9 cellular contexts compared by ENCODE assay signal in genomic region chr12:130872179-130873096, GRCh38. TPM values are rescaled to one million over a fixed set of nuclear protein-coding genes. Genes with fewer than 3 reads are reported as not detected.
DNase-seq lines count a peak whose midpoint lies in the region; ATAC-seq, FAIRE-seq and TF ChIP-seq lines count a peak whose summit lies in the region.
"Had no signal": no experiment of that assay in that cellular context is flagged by ENCODE, and none has a peak within 500 bp of the region (broad histone marks: within the 10 kb centered on the region; RNA-seq: fewer than 3 reads in every experiment).

No MANE protein-coding gene starts in this region.

- FAIRE-seq in HepG2 (lab: Jason Lieb, UNC) = peak; percentile 23
- FAIRE-seq: TTC549 had no signal

- H3K79me2 ChIP-seq in HepG2 (ENCODE audit: insufficient read depth, low read length) = peaks cover 22% of the 10 kb centered on the region

- 0% methylated on average over 17 of the region's 79 CpGs for WGBS in HepG2 (ENCODE audit: low lambda C conversion rate)

- TF ChIP-seq POLR2A in HepG2 (IDR thresholded peaks at IDR 0.05; ENCODE audit: insufficient read depth in 1 of 2, low read depth in 2 of 2, low read length in 2 of 2) = no peak

- H3K9me3 Mint-ChIP-seq in CD4-positive, CD25-positive, alpha-beta regulatory T cell = peaks cover 0 to 1% (median 0%) of the 10 kb centered on the region in 7 donors

- H3K27ac ChIP-seq in CD4-positive, CD25-positive, alpha-beta regulatory T cell (ENCODE audit: insufficient read depth, low read length, poor library complexity, severe bottlenecking) = peak overlapping the region; percentile 72
- H3K27ac ChIP-seq in coronary artery (peak overlapping the region; percentile 85 to 92), HepG2 (ENCODE audit: extremely low read length, insufficient read depth, low read length) (peak overlapping the region; percentile 65)

- peaks cover 39% of the 10 kb centered on the region for H3K36me3 ChIP-seq in CD4-positive, CD25-positive, alpha-beta regulatory T cell (ENCODE audit: control insufficient read depth, insufficient read depth, low read length)
- H3K36me3 ChIP-seq in HepG2 (replicated peaks in 1 of 2; ENCODE audit: control insufficient read depth in 1 of 2, insufficient read depth in 2 of 2, low read length in 2 of 2) = peaks cover 11 to 46% of the 10 kb centered on the region in 2 experiments

- POLR2A ChIA-PET in HepG2 (lab: Yijun Ruan, JAX) = no interaction called here

- peak overlapping the region; percentile 90 to 97 (median 94) for H3K4me3 Mint-ChIP-seq in CD4-positive, CD25-positive, alpha-beta regulatory T cell

- H3K4me2 ChIP-seq in HepG2 (ENCODE audit: low read depth, low read length) = peak overlapping the region; percentile 91

- peaks cover 30 to 80% (median 47%) of the 10 kb centered on the region in 4 donors for H3K4me1 Mint-ChIP-seq in CD4-positive, CD25-positive, alpha-beta regulatory T cell

- in situ Hi-C loops in HepG2 (cut with HindIII; ENCODE audit: extremely low pct_ligation_motif_present, low pct_unique_long_range_greater_than_20kb) = loop anchor here (5.0 kb wide), 1 partner anchor 35 kb away; the partner anchor contains the start of gene STX2

- no peaks in the 10 kb centered on the region for H3K9me3 ChIP-seq in CD4-positive, CD25-positive, alpha-beta regulatory T cell (ENCODE audit: control insufficient read depth in 2 of 2, low read length in 2 of 2)
- H3K9me3 ChIP-seq in HepG2 (ENCODE audit: low read length) = no peaks in the 10 kb centered on the region

- peak in 2 of 3 donors; percentile 39 to 45 for DNase-seq in CD4-positive, CD25-positive, alpha-beta regulatory T cell
- DNase-seq in activated CD4-positive, CD25-positive, alpha-beta regulatory T cell (lab: John Stamatoyannopoulos, UW) = peak; percentile 24 to 49 (median 38)
- no peak for DNase-seq in coronary artery (ENCODE audit: low spot score)
- DNase-seq in HepG2 (ENCODE audit: low spot score) = no peak
- peak; percentile 5 for DNase-seq in stimulated activated CD8-positive, alpha-beta memory T cell treated with anti-CD3 and anti-CD28 coated beads, Interleukin-15, amount 100 ng/mL, for 1 hour (ENCODE audit: low read depth)
- DNase-seq in cerebellar cortex (ENCODE audit: low spot score) = no peak

- peak; percentile 9 to 15 for ATAC-seq in CD4-positive, CD25-positive, alpha-beta regulatory T cell (ENCODE audit: low read depth in 2 of 2)
- ATAC-seq in GM19397 (IDR thresholded peaks at IDR 0.05; ENCODE audit: unreplicated experiment) (peak; percentile 35), HG03460 (IDR thresholded peaks at IDR 0.05; ENCODE audit: unreplicated experiment) (peak; percentile 25), HepG2 (peak; percentile 3; the same call in 2 of the 3 replicates)

- TF ChIP-seq RAD21 in HepG2 (CRISPR knock-in tag; IDR thresholded peaks at IDR 0.05) = no peak

- no peaks in the 10 kb centered on the region for H3K27me3 ChIP-seq in CD4-positive, CD25-positive, alpha-beta regulatory T cell (ENCODE audit: control insufficient read depth, insufficient read depth, low read length)
- no peaks in the 10 kb centered on the region; a peak in 1 of 5 replicates for H3K27me3 ChIP-seq in HepG2 (ENCODE audit: control insufficient read depth in 1 of 2, insufficient read depth in 2 of 2, low read length in 2 of 2)

- no TSS peak for BruUV-seq in HepG2 (replicated peaks; lab: Mats Ljungman, UMichigan)

- H3K4me1 ChIP-seq in CD4-positive, CD25-positive, alpha-beta regulatory T cell (ENCODE audit: control insufficient read depth, insufficient read depth, low read length, poor library complexity, severe bottlenecking) = peaks cover 50% of the 10 kb centered on the region
- peaks cover 76% of the 10 kb centered on the region for H3K4me1 ChIP-seq in HepG2 (ENCODE audit: insufficient read depth, low read length)

- peaks cover 38% of the 10 kb centered on the region for H3K36me3 Mint-ChIP-seq in CD4-positive, CD25-positive, alpha-beta regulatory T cell

- no peak overlapping the region for H2AFZ ChIP-seq in HepG2 (ENCODE audit: low read length)

- peaks cover 28% of the 10 kb centered on the region for H4K20me1 ChIP-seq in HepG2 (ENCODE audit: insufficient read depth, low read length)

- H3K27ac Mint-ChIP-seq in CD4-positive, CD25-positive, alpha-beta regulatory T cell = peak overlapping the region; percentile 58 to 95 (median 92)

- TF ChIP-seq EP300 in HepG2 (IDR thresholded peaks at IDR 0.05; ENCODE audit: low read depth in 2 of 2, low read length in 2 of 2) (no peak), HepG2 (CRISPR knock-in tag; IDR thresholded peaks at IDR 0.05; ENCODE audit: borderline replicate concordance) (no peak)

- intact Hi-C loops in HepG2 (cut with micrococcal nuclease; ENCODE audit: unreplicated experiment) = no loop called here

- CTCF ChIA-PET in HepG2 (lab: Yijun Ruan, JAX; ENCODE audit: low intra/inter-chr PET ratio, low total read pairs) = no interaction called here

- H3K4me3 ChIP-seq in CD4-positive, CD25-positive, alpha-beta regulatory T cell (ENCODE audit: low read depth, low read length) = peak overlapping the region; percentile 95
- H3K4me3 ChIP-seq in coronary artery = peak overlapping the region; percentile 85
- H3K4me3 ChIP-seq in HepG2 (replicated peaks in 1 of 3; ENCODE audit: insufficient read depth in 1 of 3, low read depth in 2 of 3, low read length in 3 of 3) = peak overlapping the region; percentile 76 to 82 (median 78)

- peak overlapping the region; percentile 90 for H3K9ac ChIP-seq in HepG2 (ENCODE audit: insufficient read depth, low read depth, low read length)

- TF ChIP-seq CTCF in coronary artery (IDR thresholded peaks at IDR 0.05) (no peak), HepG2 (CRISPR knock-in tag; IDR thresholded peaks at IDR 0.05) (no peak)

- no peaks in the 10 kb centered on the region for H3K27me3 Mint-ChIP-seq in CD4-positive, CD25-positive, alpha-beta regulatory T cell

TF ChIP-seq in HepG2, 621 proteins besides CTCF, POLR2A, EP300 and RAD21 (continues in another document):
- TF ChIP-seq SRY (CRISPR knock-in tag; IDR thresholded peaks at IDR 0.05) (peak; percentile 27; the same call in 1 of the 2 replicates), RBM39 (IDR thresholded peaks at IDR 0.05; ENCODE audit: low read depth, low read length, poor library complexity, severe bottlenecking) (peak; percentile 59), SMC3 (IDR thresholded peaks at IDR 0.05; ENCODE audit: low read length) (no peak), SAFB2 (CRISPR knock-in tag; IDR thresholded peaks at IDR 0.05; ENCODE audit: borderline replicate concordance, low read depth) (no peak), ZNF446 (CRISPR knock-in tag; IDR thresholded peaks at IDR 0.05) (no peak)

RNA-seq across cellular contexts. Expression of gene RAN, which starts 0.6 kb away (rescaled TPM):
- 298 TPM for total RNA-seq in CD4-positive, CD25-positive, alpha-beta regulatory T cell
- polyA plus RNA-seq in CD4-positive, CD25-positive, alpha-beta regulatory T cell = 100 to 1,000 TPM; 682 to 837 (median 733) TPM
- 1,630 and 2,526 TPM in 2 replicates for total RNA-seq in HepG2 (2016; rRNA removed; fragmentation: Illumina TruSeq; extraction: Trizol)
- 453 and 456 TPM in 2 replicates for total RNA-seq in HepG2 (2016; cell fraction: cytosol; rRNA removed; fragmentation: Illumina TruSeq; extraction: Trizol; ENCODE audit: low read depth)
- total RNA-seq in HepG2 (2016; cell fraction: insoluble cytoplasmic fraction; rRNA removed; fragmentation: Illumina TruSeq; extraction: Trizol) = 1,637 and 2,557 TPM in 2 replicates
- 837 and 870 TPM in 2 replicates for total RNA-seq in HepG2 (2016; cell fraction: membrane; rRNA removed; fragmentation: Illumina TruSeq; extraction: Trizol)
- total RNA-seq in HepG2 (2016; cell fraction: nucleus; rRNA removed; fragmentation: Illumina TruSeq; extraction: Trizol) = 527 and 560 TPM in 2 replicates
- polyA plus RNA-seq in HepG2 (2011; rRNA removed) = 996 and 1,335 TPM in 2 replicates
- 979 and 1,087 TPM in 2 replicates for polyA plus RNA-seq in HepG2 (2011; cell fraction: cytosol; rRNA removed)
- 385 and 550 TPM in 2 replicates for polyA plus RNA-seq in HepG2 (2011; cell fraction: nucleus; rRNA removed)
- 1,088 and 1,104 TPM in 2 replicates for polyA plus RNA-seq in HepG2 (2012)
- polyA plus RNA-seq in HepG2 (2016; cell fraction: cytosol; fragmentation: Illumina TruSeq; extraction: Trizol; ENCODE audit: low read depth) = 580 and 585 TPM in 2 replicates
- polyA plus RNA-seq in HepG2 (2016; cell fraction: insoluble cytoplasmic fraction; fragmentation: Illumina TruSeq; extraction: Trizol; ENCODE audit: low read depth) = 2,503 and 2,588 TPM in 2 replicates
- polyA plus RNA-seq in HepG2 (2016; cell fraction: membrane; fragmentation: Illumina TruSeq; extraction: Trizol; ENCODE audit: low read depth) = 756 and 768 TPM in 2 replicates
- polyA plus RNA-seq in HepG2 (2016; cell fraction: nucleus; fragmentation: Illumina TruSeq; extraction: Trizol; ENCODE audit: insufficient read depth, low read depth) = 908 and 932 TPM in 2 replicates
- polyA minus RNA-seq in HepG2 (2011; rRNA and poly(A)+ RNA removed; ENCODE audit: low replicate concordance) = 405 and 954 TPM in 2 replicates
- 424 and 441 TPM in 2 replicates for polyA minus RNA-seq in HepG2 (2011; cell fraction: cytosol; rRNA and poly(A)+ RNA removed)
- 138 and 202 TPM in 2 replicates for polyA minus RNA-seq in HepG2 (2011; cell fraction: nucleus; rRNA and poly(A)+ RNA removed)

RNA-seq across cellular contexts. Expression of gene STX2, which starts 33.4 kb away (rescaled TPM):
- total RNA-seq in CD4-positive, CD25-positive, alpha-beta regulatory T cell = 29.5 TPM
- 10 to 100 TPM; 10.7 to 11.8 (median 11.4) TPM for polyA plus RNA-seq in CD4-positive, CD25-positive, alpha-beta regulatory T cell
- total RNA-seq in HepG2 (2016; rRNA removed; fragmentation: Illumina TruSeq; extraction: Trizol) = 12.4 and 13.4 TPM in 2 replicates
- 10.3 and 12.4 TPM in 2 replicates for total RNA-seq in HepG2 (2016; cell fraction: cytosol; rRNA removed; fragmentation: Illumina TruSeq; extraction: Trizol; ENCODE audit: low read depth)
- total RNA-seq in HepG2 (2016; cell fraction: insoluble cytoplasmic fraction; rRNA removed; fragmentation: Illumina TruSeq; extraction: Trizol) = 11.7 and 13.3 TPM in 2 replicates
- total RNA-seq in HepG2 (2016; cell fraction: membrane; rRNA removed; fragmentation: Illumina TruSeq; extraction: Trizol) = 17.4 and 19.2 TPM in 2 replicates
- total RNA-seq in HepG2 (2016; cell fraction: nucleus; rRNA removed; fragmentation: Illumina TruSeq; extraction: Trizol) = 9.3 and 11.7 TPM in 2 replicates
- 22.8 and 25.1 TPM in 2 replicates for polyA plus RNA-seq in HepG2 (2011; rRNA removed)
- 9.8 and 15.2 TPM in 2 replicates for polyA plus RNA-seq in HepG2 (2011; cell fraction: cytosol; rRNA removed)
- polyA plus RNA-seq in HepG2 (2011; cell fraction: nucleus; rRNA removed) = 35.1 and 44.2 TPM in 2 replicates
- 13.4 and 16.2 TPM in 2 replicates for polyA plus RNA-seq in HepG2 (2012)
- polyA plus RNA-seq in HepG2 (2016; cell fraction: cytosol; fragmentation: Illumina TruSeq; extraction: Trizol; ENCODE audit: low read depth) = 8.3 and 10.5 TPM in 2 replicates
- polyA plus RNA-seq in HepG2 (2016; cell fraction: insoluble cytoplasmic fraction; fragmentation: Illumina TruSeq; extraction: Trizol; ENCODE audit: low read depth) = 13.2 and 13.7 TPM in 2 replicates
- polyA plus RNA-seq in HepG2 (2016; cell fraction: membrane; fragmentation: Illumina TruSeq; extraction: Trizol; ENCODE audit: low read depth) = 14.0 and 15.0 TPM in 2 replicates
- 18.7 and 22.3 TPM in 2 replicates for polyA plus RNA-seq in HepG2 (2016; cell fraction: nucleus; fragmentation: Illumina TruSeq; extraction: Trizol; ENCODE audit: insufficient read depth, low read depth)
- 8.4 and 9.4 TPM in 2 replicates for polyA minus RNA-seq in HepG2 (2011; rRNA and poly(A)+ RNA removed; ENCODE audit: low replicate concordance)
- 7.5 and 8.7 TPM in 2 replicates for polyA minus RNA-seq in HepG2 (2011; cell fraction: cytosol; rRNA and poly(A)+ RNA removed)
- 19.6 and 26.2 TPM in 2 replicates for polyA minus RNA-seq in HepG2 (2011; cell fraction: nucleus; rRNA and poly(A)+ RNA removed)

Comparison
In these comparisons a context has a peak if more than half of its experiments do, and no peak if none do; other contexts are left out.
1. DNase-seq: peak in CD4-positive, CD25-positive, alpha-beta regulatory T cell (2 of 3), activated CD4-positive, CD25-positive, alpha-beta regulatory T cell (4 of 4) and stimulated activated CD8-positive, alpha-beta memory T cell treated with anti-CD3 and anti-CD28 coated beads, Interleukin-15, amount 100 ng/mL, for 1 hour (single experiment); none in coronary artery (single experiment), HepG2 (single experiment) and cerebellar cortex (single experiment).
2. Peak in every context shown above with its lines, with median percentiles within 50 percentile points of each other: ATAC-seq, H3K27ac ChIP-seq and H3K4me3 ChIP-seq.